In the genomic region with DNA sequence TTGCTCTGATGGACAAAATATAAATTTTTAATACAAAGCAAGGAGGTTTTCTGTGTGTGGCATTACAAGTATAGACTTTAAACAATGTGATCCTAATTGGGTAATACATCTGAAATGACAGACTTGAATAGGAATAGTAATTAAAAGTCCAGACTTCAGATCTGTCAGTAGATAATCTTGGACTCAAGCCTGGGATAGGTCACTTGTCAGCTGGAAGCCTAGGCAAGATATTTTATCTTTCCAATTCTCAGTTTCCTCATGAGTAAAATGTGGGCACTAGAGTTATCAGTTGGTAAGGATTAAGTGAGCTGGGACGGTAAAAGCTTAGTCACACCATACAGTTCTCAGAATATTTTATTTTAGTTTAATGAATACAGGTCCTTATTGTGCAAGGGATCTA, we compare ENCODE assay signal across 16 cellular contexts. TPM values are rescaled to one million over a fixed set of nuclear protein-coding genes. Genes with fewer than 3 reads are reported as not detected.
DNase-seq lines count a peak whose midpoint lies in the region; ATAC-seq and TF ChIP-seq lines count a peak whose summit lies in the region.
"Had no signal": no experiment of that assay in that cellular context is flagged by ENCODE, and none has a peak within 500 bp of the region (broad histone marks: within the 10 kb centered on the region; RNA-seq: fewer than 3 reads in every experiment).

No MANE protein-coding gene starts in this region.

- no peaks in the 10 kb centered on the region for H3K4me1 ChIP-seq in OCI-LY7 (ENCODE audit: insufficient read depth, low read length, poor library complexity, severe bottlenecking)
- H3K4me1 ChIP-seq: A549 had no signal

- H3K9me2 ChIP-seq in OCI-LY7 (ENCODE audit: insufficient read depth, low read length), result no peaks in the 10 kb centered on the region

- no peaks in the 10 kb centered on the region for H3K79me2 ChIP-seq in OCI-LY7 (ENCODE audit: insufficient read depth, low read depth, low read length)

- intact Hi-C loops in OCI-LY7 (cut with micrococcal nuclease; ENCODE audit: unreplicated experiment), result no loop called here

- CTCF ChIA-PET in OCI-LY7 (lab: Charles Lee; ENCODE audit: unreplicated experiment), result no interaction called here

- H4K20me1 ChIP-seq in OCI-LY7 (ENCODE audit: insufficient read depth, low read length), result peaks cover 6% of the 10 kb centered on the region; the same call in 1 of the 2 replicates
- H4K20me1 ChIP-seq: BLaER1 treated with 17β-estradiol and CSF1 and Interleukin-3, amounts not matched to agents 10 nM and 100 nM had no signal

- H3K9ac ChIP-seq in SK-N-MC (ENCODE audit: insufficient read length), result no peak overlapping the region
- H3K9ac ChIP-seq: BLaER1 treated with 17β-estradiol and CSF1 and Interleukin-3, amounts not matched to agents 10 nM and 100 nM had no signal

- no TSS peak for BruUV-seq in OCI-LY7 (replicated peaks; lab: Mats Ljungman, UMichigan)

- H3K36me3 ChIP-seq in SK-N-MC (ENCODE audit: insufficient read depth, low read length) (no peaks in the 10 kb centered on the region), OCI-LY7 (ENCODE audit: insufficient read depth, low read length) (no peaks in the 10 kb centered on the region)
- H3K36me3 ChIP-seq: BLaER1 treated with 17β-estradiol and CSF1 and Interleukin-3, amounts not matched to agents 10 nM and 100 nM had no signal

- no peak overlapping the region for H3K4me3 ChIP-seq in SK-N-MC
- H3K4me3 ChIP-seq in OCI-LY7 (ENCODE audit: low read depth, low read length, poor library complexity, severe bottlenecking), result no peak overlapping the region
- H3K4me3 ChIP-seq: A549; BLaER1 treated with 17β-estradiol and CSF1 and Interleukin-3, amounts not matched to agents 10 nM and 100 nM; GM12878 had no signal

- TF ChIP-seq CTCF in OCI-LY7 (conservative IDR thresholded peaks at IDR 0.05; ENCODE audit: low read length), result no peak

- no peaks in the 10 kb centered on the region for H3K9me3 ChIP-seq in SK-N-MC (ENCODE audit: low read depth, low read length)
- no peaks in the 10 kb centered on the region for H3K9me3 ChIP-seq in OCI-LY7 (ENCODE audit: low read length)

- H3K4me2 ChIP-seq in OCI-LY7 (ENCODE audit: low read length), result no peak overlapping the region
- H3K4me2 ChIP-seq: A549 had no signal

- no peak for ATAC-seq in GM19397 (IDR thresholded peaks at IDR 0.05; ENCODE audit: unreplicated experiment)
- ATAC-seq: A549, GM12878 had no signal

- in situ Hi-C loops in Caki2 (cut with HindIII; ENCODE audit: low pct_unique_long_range_greater_than_20kb, low sequenced_read_pairs), result no loop called here

- H2AFZ ChIP-seq in OCI-LY7 (ENCODE audit: low read length), result no peak overlapping the region

- H3K27ac ChIP-seq in SK-N-MC, result peak overlapping the region; percentile 85
- no peak overlapping the region for H3K27ac ChIP-seq in OCI-LY7 (ENCODE audit: low read depth, low read length, poor library complexity, severe bottlenecking)
- H3K27ac ChIP-seq: A549; BLaER1 treated with 17β-estradiol and CSF1 and Interleukin-3, amounts not matched to agents 10 nM and 100 nM had no signal

- POLR2A ChIA-PET in OCI-LY7 (lab: Charles Lee), result no interaction called here

- DNase-seq in Caki2 (ENCODE audit: low read depth) (peak; percentile 59), SK-N-MC (ENCODE audit: low read depth, low spot score) (no peak), kidney tubule cell (ENCODE audit: low spot score) (peak; percentile 60), OCI-LY7 (ENCODE audit: low spot score) (no peak), iPS-NIHi7 (ENCODE audit: extremely low spot score) (no peak), NCI-H2171 treated with DMSO at 0.1 percent for 48 hours (lab: John Stamatoyannopoulos, UW) (no peak)
- DNase-seq: AML-193; Calu3; CD4-positive, CD25-positive, alpha-beta regulatory T cell; DMS 273 treated with DMSO at 0.1 percent for 48 hours; HCEC 1CT; HFFc6 had no signal

RNA-seq across cellular contexts. Expression of a gene that starts 10.4 kb away (rescaled TPM):
- 44.7 and 49.4 TPM in 2 replicates for total RNA-seq in Caki2 (2014; rRNA removed; shearing (Covaris generic); ENCODE audit: low replicate concordance)
- 2.9 and 5.5 TPM in 2 replicates for total RNA-seq in OCI-LY7 (2014; rRNA removed; shearing (Covaris generic))
- 2.3 and 4.0 TPM in 2 replicates for total RNA-seq in OCI-LY7 (2022)

Comparison
In these comparisons a context has a peak if more than half of its experiments do, and no peak if none do; other contexts are left out.
1. DNase-seq: peak in Caki2 (single experiment) and kidney tubule cell (single experiment); none in SK-N-MC (single experiment), OCI-LY7 (single experiment), iPS-NIHi7 (single experiment) and NCI-H2171 treated with DMSO at 0.1 percent for 48 hours (single experiment).